19 cellular contexts compared by ENCODE assay signal in genomic region chr9:19481471-19481870, GRCh38.
"Had no signal": no experiment of that assay in that cellular context is flagged by ENCODE, and none has a peak within 500 bp of the region (broad histone marks: within the 10 kb centered on the region; RNA-seq: fewer than 3 reads in every experiment).

No MANE protein-coding gene starts in this region.

- H3K4me1 ChIP-seq: adrenal gland, testis had no signal

- H3K4me1 Mint-ChIP-seq: activated naive CD4-positive, alpha-beta T cell treated with anti-CD3 and anti-CD28 coated beads, Interleukin-2, amount 50 U/mL, for 24 hours; mesothelial cell of epicardium had no signal

- H3K27ac ChIP-seq: adrenal gland, testis had no signal

- H3K4me3 Mint-ChIP-seq: activated naive CD4-positive, alpha-beta T cell treated with anti-CD3 and anti-CD28 coated beads, Interleukin-2, amount 50 U/mL, for 24 hours; activated T-cell treated with anti-CD3 and anti-CD28 coated beads, Interleukin-2, amount 50 U/mL, for 72 hours; mesothelial cell of epicardium; stimulated activated naive CD8-positive, alpha-beta T cell treated with anti-CD3 and anti-CD28 coated beads, Interleukin-15, Interleukin-2, amounts not matched to agents 100 ng/mL and 50 ng/mL, for 24 hours; type B pancreatic cell had no signal

- H3K27ac Mint-ChIP-seq: activated naive CD4-positive, alpha-beta T cell treated with anti-CD3 and anti-CD28 coated beads, Interleukin-2, amount 50 U/mL, for 24 hours; activated T-cell treated with anti-CD3 and anti-CD28 coated beads, Interleukin-2, amount 50 U/mL, for 72 hours; mesothelial cell of epicardium; stimulated activated naive CD8-positive, alpha-beta T cell treated with anti-CD3 and anti-CD28 coated beads, Interleukin-15, Interleukin-2, amounts not matched to agents 100 ng/mL and 50 ng/mL, for 24 hours; type B pancreatic cell had no signal

- H3K9me3 Mint-ChIP-seq: activated naive CD4-positive, alpha-beta T cell treated with anti-CD3 and anti-CD28 coated beads, Interleukin-2, amount 50 U/mL, for 24 hours; activated T-cell treated with anti-CD3 and anti-CD28 coated beads, Interleukin-2, amount 50 U/mL, for 72 hours; mesothelial cell of epicardium; stimulated activated naive CD8-positive, alpha-beta T cell treated with anti-CD3 and anti-CD28 coated beads, Interleukin-15, Interleukin-2, amounts not matched to agents 100 ng/mL and 50 ng/mL, for 24 hours; type B pancreatic cell had no signal

- H3K4me3 ChIP-seq: adrenal gland, lung, skin epidermis, testis had no signal

- H3K36me3 ChIP-seq: adrenal gland had no signal

- H3K27me3 ChIP-seq: adrenal gland, testis had no signal

- DNase-seq: activated CD4-positive, alpha-beta T cell treated with anti-CD3 and anti-CD28 coated beads, Interleukin-2, amount 50 U/mL, for 1 hour; activated CD4-positive, CD25-positive, alpha-beta regulatory T cell treated with anti-CD3 and anti-CD28 coated beads, Interleukin-2, amount 50 U/mL, for 72 hours; activated CD8-positive, alpha-beta memory T cell treated with anti-CD3 and anti-CD28 coated beads for 24 hours; activated CD8-positive, alpha-beta memory T cell treated with anti-CD3 and anti-CD28 coated beads, Interleukin-2, amount 50 U/mL, for 48 hours; activated effector memory CD4-positive, alpha-beta T cell treated with anti-CD3 and anti-CD28 coated beads, Interleukin-2, amount 50 U/mL, for 16 hours; activated T-cell treated with anti-CD3 and anti-CD28 coated beads, Interleukin-2, amount 50 U/mL, for 72 hours; adrenal gland; erythroblast; stimulated activated CD4-positive, alpha-beta T cell treated with anti-CD3 and anti-CD28 coated beads, Interleukin-2, amount 100 ng/mL, for 48 hours; T-helper 1 cell; T1000; testis had no signal

- ATAC-seq: activated T-cell treated with anti-CD3 and anti-CD28 coated beads, Interleukin-2, amount 50 U/mL, for 72 hours; SK-N-SH treated with all-trans-retinoic acid at 6 μM for 48 hours had no signal

- H3K9me3 ChIP-seq: adrenal gland, testis had no signal

- H3K36me3 Mint-ChIP-seq: activated naive CD4-positive, alpha-beta T cell treated with anti-CD3 and anti-CD28 coated beads, Interleukin-2, amount 50 U/mL, for 24 hours; mesothelial cell of epicardium; type B pancreatic cell had no signal
